Comparison of ENCODE assay signal across 8 cellular contexts in the genomic region with DNA sequence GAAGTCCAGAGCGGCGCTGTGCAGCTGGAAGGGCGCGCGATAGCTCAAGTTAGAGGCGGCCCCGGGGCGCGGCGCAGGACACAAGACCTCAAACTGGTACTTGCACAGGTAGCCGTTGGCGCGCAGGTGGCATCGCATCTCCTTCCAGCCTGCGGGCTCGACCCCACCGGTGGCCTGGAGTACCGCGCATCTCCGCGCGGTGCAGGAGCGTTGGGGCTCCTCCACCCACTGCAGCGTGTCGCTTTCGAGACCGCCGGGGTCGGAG. TPM values are rescaled to one million over a fixed set of nuclear protein-coding genes. Genes with fewer than 3 reads are reported as not detected.
DNase-seq lines count a peak whose midpoint lies in the region; ATAC-seq, FAIRE-seq and TF ChIP-seq lines count a peak whose summit lies in the region.

No MANE protein-coding gene starts in this region.

- H3K4ac ChIP-seq in H1 (replicated peaks; ENCODE audit: insufficient read length, low read depth, low read length): no peak overlapping the region

- H3K4me3 ChIP-seq in H1 (ENCODE audit: extremely low read depth in 1 of 4, insufficient read depth in 2 of 4, low read depth in 3 of 4, low read length in 4 of 4) (peak overlapping the region; percentile 37 to 66 (median 57)), muscle layer of duodenum (ENCODE audit: low read depth in 1 of 2, low read length in 2 of 2) (peak overlapping the region; percentile 50 to 59)

- TF ChIP-seq POLR2A in H1 (IDR thresholded peaks at IDR 0.05; ENCODE audit: control extremely low read depth in 1 of 2, low read depth in 2 of 2, low read length in 2 of 2): no peak

- no peak overlapping the region for H3K27ac Mint-ChIP-seq in activated naive CD4-positive, alpha-beta T cell treated with anti-CD3 and anti-CD28 coated beads for 36 hours

- no peaks in the 10 kb centered on the region; a peak in 2 of 8 replicates for H3K36me3 ChIP-seq in H1 (ENCODE audit: control insufficient read depth in 2 of 4, insufficient read depth in 4 of 4, low read length in 3 of 4)
- H3K36me3 ChIP-seq in muscle layer of duodenum (ENCODE audit: control insufficient read depth in 1 of 2, insufficient read depth in 2 of 2, low read length in 2 of 2): no peaks in the 10 kb centered on the region

- no peak for ATAC-seq in GM18861 (IDR thresholded peaks at IDR 0.05; ENCODE audit: unreplicated experiment)
- ATAC-seq in GM19328 (IDR thresholded peaks at IDR 0.05; ENCODE audit: unreplicated experiment): no peak

- H3K18ac ChIP-seq in H1 (ENCODE audit: extremely low read depth, low read length): no peak overlapping the region

- H3K23ac ChIP-seq in H1 (ENCODE audit: insufficient read length): no peak overlapping the region

- H2BK15ac ChIP-seq in H1 (ENCODE audit: low read length): no peak overlapping the region

- H2BK12ac ChIP-seq in H1 (ENCODE audit: low read depth, low read length): no peak overlapping the region

- H3K56ac ChIP-seq in H1 (replicated peaks; ENCODE audit: insufficient read length, low read depth, low read length): no peak overlapping the region

- peaks cover 46% of the 10 kb centered on the region for H3K27me3 Mint-ChIP-seq in activated naive CD4-positive, alpha-beta T cell treated with anti-CD3 and anti-CD28 coated beads for 36 hours (ENCODE audit: low read depth)

- TF ChIP-seq RAD21 in H1 (IDR thresholded peaks at IDR 0.05 in 1 of 2, conservative IDR thresholded peaks at IDR 0.05 in 1 of 2; ENCODE audit: low read depth in 2 of 2, low read length in 2 of 2): no peak

- in situ Hi-C loops in G401 (cut with HindIII; ENCODE audit: low sequenced_read_pairs): no loop called here

- H3K27me3 ChIP-seq in H1 (replicated peaks in 1 of 4; ENCODE audit: control insufficient read depth in 3 of 4, extremely low read depth in 1 of 4, insufficient read depth in 3 of 4, low read length in 3 of 4) (peaks cover 28 to 58% (median 44%) of the 10 kb centered on the region in 4 experiments), muscle layer of duodenum (ENCODE audit: low read depth, low read length) (peaks cover 11% of the 10 kb centered on the region)

- H3K23me2 ChIP-seq in H1 (ENCODE audit: low read depth, low read length): peaks cover 10% of the 10 kb centered on the region; the same call in 1 of the 2 replicates

- no peak overlapping the region for H4K91ac ChIP-seq in H1 (replicated peaks; ENCODE audit: insufficient read length, low read length)

- H3K9me3 Mint-ChIP-seq in activated naive CD4-positive, alpha-beta T cell treated with anti-CD3 and anti-CD28 coated beads for 36 hours: no peaks in the 10 kb centered on the region

- H4K8ac ChIP-seq in H1 (ENCODE audit: extremely low read depth, insufficient read depth, low read length): no peak overlapping the region; the same call in 1 of the 2 replicates

- H3K4me2 ChIP-seq in H1 (ENCODE audit: insufficient read depth in 1 of 2, low read depth in 2 of 2, low read length in 2 of 2): peak overlapping the region; percentile 87 to 95

- CTCF ChIA-PET in activated naive CD4-positive, alpha-beta T cell treated with anti-CD3 and anti-CD28 coated beads for 36 hours (lab: Charles Lee): interaction anchor here (1.0 kb wide), 1 partner anchor 352 kb away, joined by 3 read pairs; no protein-coding TSS in a partner anchor
- CTCF ChIA-PET in H1 (lab: Charles Lee; ENCODE audit: partially characterized antibody): interaction anchor here (0.6 to 1.7 kb wide), 10 partner anchors 13 to 330 kb away, joined by 3 to 4 read pairs (median 3); no protein-coding TSS in a partner anchor

- no peak overlapping the region for H3K27ac ChIP-seq in H1 (ENCODE audit: low read depth, low read length)
- H3K27ac ChIP-seq in muscle layer of duodenum (ENCODE audit: low read length): no peak overlapping the region

- H3K9me3 ChIP-seq in H1 (ENCODE audit: insufficient read depth in 2 of 2, low read depth in 1 of 2, low read length in 1 of 2) (no peaks in the 10 kb centered on the region), muscle layer of duodenum (ENCODE audit: control insufficient read depth in 1 of 2, low read length in 2 of 2) (peaks cover 0 to 3% of the 10 kb centered on the region in 2 donors)

- H2AK5ac ChIP-seq in H1 (ENCODE audit: low read depth, low read length): no peak overlapping the region

- POLR2A ChIA-PET in H1 (lab: Charles Lee; ENCODE audit: partially characterized antibody): interaction anchor here (0.9 to 4.5 kb wide), 6 partner anchors 13 to 133 kb away, joined by 3 to 33 read pairs (median 3); partner anchors contain the start of gene SSTR1

- DNase-seq in activated naive CD4-positive, alpha-beta T cell treated with anti-CD3 and anti-CD28 coated beads for 36 hours: peak; percentile 14
- DNase-seq in activated naive CD4-positive, alpha-beta T cell (lab: John Stamatoyannopoulos, UW): no peak
- peak in 1 of 2 experiments; percentile 73 for DNase-seq in H1 (ENCODE audit: low read depth in 1 of 2, low spot score in 2 of 2)
- DNase-seq in ureter (ENCODE audit: low spot score): peak; percentile 42
- DNase-seq in G401 (ENCODE audit: low spot score): no peak

- peaks cover 10% of the 10 kb centered on the region for H3K4me1 Mint-ChIP-seq in activated naive CD4-positive, alpha-beta T cell treated with anti-CD3 and anti-CD28 coated beads for 36 hours (ENCODE audit: low read depth)

- intact Hi-C loops in activated naive CD4-positive, alpha-beta T cell treated with anti-CD3 and anti-CD28 coated beads for 36 hours (cut with micrococcal nuclease): loop anchor here (2.0 to 5.0 kb wide), 2 partner anchors 47 to 268 kb away; no protein-coding TSS in a partner anchor

- H3K9ac ChIP-seq in H1 (replicated peaks in 1 of 4; ENCODE audit: extremely low read depth in 1 of 4, low read depth in 3 of 4, low read length in 3 of 4): no peak overlapping the region

- FAIRE-seq in H1 (lab: Jason Lieb, UNC): no peak

- peak in 1 of 3 experiments; percentile 18; a peak in 1 of 4 replicates for TF ChIP-seq CTCF in H1 (IDR thresholded peaks at IDR 0.05; ENCODE audit: control extremely low read depth in 1 of 3, insufficient read depth in 1 of 3, low read depth in 1 of 3, low read length in 3 of 3)

- no peaks in the 10 kb centered on the region for H3K36me3 Mint-ChIP-seq in activated naive CD4-positive, alpha-beta T cell treated with anti-CD3 and anti-CD28 coated beads for 36 hours (ENCODE audit: low read depth)

- H2BK5ac ChIP-seq in H1 (ENCODE audit: low read depth, low read length): no peak overlapping the region

- peak overlapping the region; percentile 66 for H2AFZ ChIP-seq in H1 (ENCODE audit: low read length)

- H4K5ac ChIP-seq in H1 (ENCODE audit: insufficient read length, low read depth, low read length): no peak overlapping the region

- no peak overlapping the region for H2BK20ac ChIP-seq in H1 (ENCODE audit: low read length)

- no peaks in the 10 kb centered on the region for H4K20me1 ChIP-seq in H1 (replicated peaks in 1 of 2; ENCODE audit: control insufficient read depth in 1 of 2, insufficient read depth in 2 of 2, low read length in 2 of 2)

- no peaks in the 10 kb centered on the region for H3K79me2 ChIP-seq in H1 (ENCODE audit: control insufficient read depth in 1 of 2, insufficient read depth in 2 of 2, low read length in 2 of 2)

- H3K14ac ChIP-seq in H1 (ENCODE audit: insufficient read length): no peak overlapping the region

- H2BK120ac ChIP-seq in H1 (replicated peaks; ENCODE audit: low read depth, low read length): no peak overlapping the region

- peak overlapping the region; percentile 50 for H3K4me3 Mint-ChIP-seq in activated naive CD4-positive, alpha-beta T cell treated with anti-CD3 and anti-CD28 coated beads for 36 hours

- WGBS in H1 (ENCODE audit: extremely low coverage in 1 of 2, insufficient coverage in 1 of 2, insufficient read length in 1 of 2, insufficient replicate concordance in 2 of 2, low coverage in 1 of 2, low lambda C conversion rate in 2 of 2, missing lambda C conversion rate in 1 of 2), 2 experiments: 2% methylated on average over 29 of the region's 29 CpGs; no CpG with 5 or more reads in 1 of the 2 experiments

- H3K79me1 ChIP-seq in H1 (ENCODE audit: low read depth, low read length): no peaks in the 10 kb centered on the region

- TF ChIP-seq EP300 in H1 (IDR thresholded peaks at IDR 0.05; ENCODE audit: borderline replicate concordance in 1 of 2, low read depth in 2 of 2, low read length in 2 of 2): no peak

- H3K4me1 ChIP-seq in H1 (replicated peaks in 1 of 4; ENCODE audit: control insufficient read depth in 3 of 4, insufficient read depth in 4 of 4, low read length in 3 of 4): peaks cover 0 to 14% (median 6%) of the 10 kb centered on the region in 4 experiments; a peak in 5 of 7 replicates
- peaks cover 0 to 10% of the 10 kb centered on the region in 2 donors for H3K4me1 ChIP-seq in muscle layer of duodenum (ENCODE audit: control insufficient read depth in 1 of 2, insufficient read depth in 2 of 2, low read length in 2 of 2)

TF ChIP-seq in H1, 55 proteins besides CTCF, POLR2A, EP300 and RAD21 (continues in another document):
- TF ChIP-seq POU5F1 (IDR thresholded peaks at IDR 0.05; ENCODE audit: low read depth, low read length): no peak

RNA-seq across cellular contexts. Expression of gene CLEC14A, which starts 0.6 kb away (rescaled TPM):
- not detected for total RNA-seq in activated naive CD4-positive, alpha-beta T cell treated with anti-CD3 and anti-CD28 coated beads for 36 hours
- total RNA-seq in H1 (2021; fragmentation: NEBNext Ultra II Directional; extraction: Animal tissue kit (Norgen Biotek cat#: 25700)): 0.13 TPM in 2 replicates
- 0.09 and 0.17 TPM in 2 replicates for polyA plus RNA-seq in H1 (2011; rRNA removed)
- 0.16 TPM for polyA plus RNA-seq in H1 (2011; cell fraction: cytosol; rRNA removed)
- 0.11 TPM for polyA plus RNA-seq in H1 (2011; cell fraction: nucleus; rRNA removed)
- 0.15 to 0.17 TPM in 2 of 4 replicates, not detected in the others for polyA plus RNA-seq in H1 (2012, experiment 1 of 2)
- 0.10 TPM for polyA plus RNA-seq in H1 (2012, experiment 2 of 2)
- polyA plus RNA-seq in H1 (2013, experiment 1 of 2): 0.06 TPM
- 0.04 TPM for polyA plus RNA-seq in H1 (2013, experiment 2 of 2)
- not detected in 2 replicates for polyA minus RNA-seq in H1 (2011; rRNA and poly(A)+ RNA removed)
- polyA minus RNA-seq in H1 (2011; cell fraction: cytosol; rRNA and poly(A)+ RNA removed): not detected
- polyA minus RNA-seq in H1 (2011; cell fraction: nucleus; rRNA and poly(A)+ RNA removed): not detected
- total RNA-seq in ureter: 18.6 TPM
- total RNA-seq in G401 (2014; rRNA removed; shearing (Covaris generic)): not detected in 2 replicates

RNA-seq across cellular contexts. Expression of gene SSTR1, which starts 47.6 kb away (rescaled TPM):
- total RNA-seq in activated naive CD4-positive, alpha-beta T cell treated with anti-CD3 and anti-CD28 coated beads for 36 hours: not detected
- total RNA-seq in H1 (2021; fragmentation: NEBNext Ultra II Directional; extraction: Animal tissue kit (Norgen Biotek cat#: 25700)): 0.75 and 0.93 TPM in 2 replicates
- polyA plus RNA-seq in H1 (2011; rRNA removed): 0.82 and 1.3 TPM in 2 replicates
- 0.63 TPM for polyA plus RNA-seq in H1 (2011; cell fraction: cytosol; rRNA removed)
- polyA plus RNA-seq in H1 (2011; cell fraction: nucleus; rRNA removed): 2.7 TPM
- 0.52 to 0.83 TPM (median 0.59 TPM) in 4 replicates for polyA plus RNA-seq in H1 (2012, experiment 1 of 2)
- polyA plus RNA-seq in H1 (2012, experiment 2 of 2): 0.24 TPM
- 0.79 TPM for polyA plus RNA-seq in H1 (2013, experiment 1 of 2)
- 0.72 TPM for polyA plus RNA-seq in H1 (2013, experiment 2 of 2)
- polyA minus RNA-seq in H1 (2011; rRNA and poly(A)+ RNA removed): 0.85 and 1.4 TPM in 2 replicates
- polyA minus RNA-seq in H1 (2011; cell fraction: cytosol; rRNA and poly(A)+ RNA removed): 1.5 TPM
- 2.4 TPM for polyA minus RNA-seq in H1 (2011; cell fraction: nucleus; rRNA and poly(A)+ RNA removed)
- total RNA-seq in ureter: 2.9 TPM
- not detected in 2 replicates for total RNA-seq in G401 (2014; rRNA removed; shearing (Covaris generic))

Comparison
In these comparisons a context has a peak if more than half of its experiments do, and no peak if none do; other contexts are left out.
1. DNase-seq: peak in activated naive CD4-positive, alpha-beta T cell treated with anti-CD3 and anti-CD28 coated beads for 36 hours (single experiment) and ureter (single experiment); none in activated naive CD4-positive, alpha-beta T cell (0 of 4) and G401 (single experiment).
2. RNA of gene CLEC14A, which starts 0.6 kb away (total RNA-seq): 18.6 TPM in ureter (single experiment); 0.13 TPM in H1, not detected in activated naive CD4-positive, alpha-beta T cell treated with anti-CD3 and anti-CD28 coated beads for 36 hours and not detected in G401; every median in the first group is over 10 times any median in the second.